In the genomic region with DNA sequence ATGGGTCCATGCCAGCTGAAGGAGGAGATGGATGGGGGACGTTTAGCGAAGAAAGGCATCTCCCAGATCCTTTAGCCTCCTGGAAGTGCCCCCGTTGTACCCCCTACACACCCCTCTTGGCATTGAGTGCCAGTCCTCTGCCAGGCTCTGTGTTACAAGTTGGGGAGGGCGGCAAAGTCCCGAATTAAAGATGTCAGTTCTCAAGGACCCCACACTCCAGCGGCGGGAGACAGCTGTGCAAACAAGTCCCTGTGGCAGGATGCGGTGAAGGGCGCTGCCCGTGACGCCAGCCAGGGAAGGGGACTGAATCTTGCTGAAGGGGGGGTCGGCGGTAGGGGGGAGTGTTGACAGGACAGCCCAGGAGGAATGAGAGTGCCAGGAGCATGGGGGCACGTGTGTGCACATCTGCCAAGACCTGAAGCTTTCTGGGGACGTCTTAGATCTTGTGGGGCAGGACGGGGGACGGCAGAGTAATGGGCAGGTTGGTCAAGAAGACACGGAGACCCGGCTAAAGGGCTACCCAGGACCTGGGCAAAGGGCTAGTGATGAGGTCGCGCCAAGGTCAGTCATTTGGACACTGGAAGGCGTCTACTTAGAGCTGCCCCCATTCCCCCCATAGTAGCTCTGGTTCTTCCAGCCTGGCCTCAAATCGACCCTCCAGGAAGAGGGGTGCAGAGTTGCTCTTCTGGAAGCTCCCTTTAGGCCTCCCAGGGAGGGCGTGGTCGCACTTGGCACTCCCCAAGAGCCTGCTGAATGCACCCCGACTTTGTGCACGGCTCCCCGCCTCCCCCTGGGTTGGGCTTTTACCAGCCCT, we compare ENCODE assay signal across 8 cellular contexts. TPM values are rescaled to one million over a fixed set of nuclear protein-coding genes. Genes with fewer than 3 reads are reported as not detected.
A peak's percentile ranks its signal among the peaks of the same experiment; 100 is the strongest.
DNase-seq lines count a peak whose midpoint lies in the region; ATAC-seq, FAIRE-seq and TF ChIP-seq lines count a peak whose summit lies in the region.

No MANE protein-coding gene starts in this region.

- intact Hi-C loops in activated B cell treated with CpG ODN at 0.5 μM for 24 hours (cut with micrococcal nuclease) = loop anchor here (1.0 to 5.0 kb wide), 17 partner anchors 9 to 882 kb away; partner anchors contain the start of genes ARPC2, BCS1L, CATIP and CNOT9
- intact Hi-C loops in left colon (cut with DNase I, micrococcal nuclease) = loop anchor here in 1 of 2 donors (5.0 kb wide), 1 partner anchor 95 kb away; no protein-coding TSS in a partner anchor

- TF ChIP-seq POLR2A in GM12892 (IDR thresholded peaks at IDR 0.05; ENCODE audit: low read depth, low read length) = no peak

- H3K36me3 Mint-ChIP-seq in activated B cell treated with CpG ODN at 0.5 μM for 24 hours (ENCODE audit: low read depth) = peaks cover 5% of the 10 kb centered on the region
- H3K36me3 Mint-ChIP-seq in chondrocyte (ENCODE audit: low read depth) = no peaks in the 10 kb centered on the region

- H3K27ac Mint-ChIP-seq in activated B cell treated with CpG ODN at 0.5 μM for 24 hours (peak overlapping the region; percentile 96), chondrocyte (ENCODE audit: unreplicated experiment) (peak overlapping the region; percentile 98)

- DNase-seq in GM12892 (ENCODE audit: insufficient read length) (no peak), NCI-H2171 (lab: John Stamatoyannopoulos, UW) (peak; percentile 55), activated B cell treated with CpG ODN at 0.5 μM for 24 hours (no peak), chondrocyte (ENCODE audit: low spot score) (no peak), left colon (peak; percentile 83 to 86), GM13977 (ENCODE audit: low spot score) (no peak)
- DNase-seq in stimulated activated CD4-positive, alpha-beta T cell treated with anti-CD3 and anti-CD28 coated beads, Interleukin-2, amount 100 ng/mL, for 48 hours = peak; percentile 37 to 41

- no peak for ATAC-seq in activated B cell treated with CpG ODN at 0.5 μM for 24 hours (ENCODE audit: low read depth)
- peak; percentile 14 for ATAC-seq in left colon
- no peak for ATAC-seq in HG03432 (IDR thresholded peaks at IDR 0.05; ENCODE audit: unreplicated experiment)

- H3K4me3 Mint-ChIP-seq in activated B cell treated with CpG ODN at 0.5 μM for 24 hours (peak overlapping the region; percentile 92), chondrocyte (ENCODE audit: unreplicated experiment) (peak overlapping the region; percentile 89)

- POLR2A ChIA-PET in activated B cell treated with CpG ODN at 0.5 μM for 24 hours (lab: Charles Lee) = interaction anchor here (0.6 to 2.8 kb wide), 22 partner anchors 8 to 856 kb away, joined by 3 to 16 read pairs (median 5); partner anchors contain the start of genes AAMP, ARPC2, CNPPD1 and PNKD

- CTCF ChIA-PET in activated B cell treated with CpG ODN at 0.5 μM for 24 hours (lab: Charles Lee) = interaction anchor here (0.6 to 2.6 kb wide), 15 partner anchors 12 to 501 kb away, joined by 3 to 20 read pairs (median 5); partner anchors contain the start of genes AAMP, CATIP, PNKD and TMBIM1

- FAIRE-seq in GM12892 (lab: Jason Lieb, UNC) = peak; percentile 58

- TF ChIP-seq CTCF in activated B cell treated with CpG ODN at 0.5 μM for 24 hours (IDR thresholded peaks at IDR 0.05) = no peak
- TF ChIP-seq CTCF in chondrocyte (IDR thresholded peaks at IDR 0.05) = no peak
- TF ChIP-seq CTCF in GM13977 (IDR thresholded peaks at IDR 0.05; ENCODE audit: extremely low read depth, insufficient read depth, missing control alignments) = no peak

- H3K9me3 Mint-ChIP-seq in activated B cell treated with CpG ODN at 0.5 μM for 24 hours (no peaks in the 10 kb centered on the region), chondrocyte (ENCODE audit: low read depth) (no peaks in the 10 kb centered on the region)

- no peaks in the 10 kb centered on the region for H3K27me3 Mint-ChIP-seq in activated B cell treated with CpG ODN at 0.5 μM for 24 hours
- H3K27me3 Mint-ChIP-seq in chondrocyte (ENCODE audit: low read depth) = no peaks in the 10 kb centered on the region

- H3K4me1 Mint-ChIP-seq in activated B cell treated with CpG ODN at 0.5 μM for 24 hours = peaks cover 59% of the 10 kb centered on the region
- H3K4me1 Mint-ChIP-seq in chondrocyte (ENCODE audit: low read depth) = peaks cover 32% of the 10 kb centered on the region

- in situ Hi-C loops in GM13977 (cut with MboI; ENCODE audit: low pct_unique_long_range_greater_than_20kb, low sequenced_read_pairs, unreplicated experiment) = no loop called here

RNA-seq across cellular contexts. Expression of gene CTDSP1, which starts 2.8 kb away (rescaled TPM):
- polyA plus RNA-seq in GM12892 (2012; ENCODE audit: missing spikeins) = 32.1 TPM
- total RNA-seq in activated B cell treated with CpG ODN at 0.5 μM for 24 hours (107 and 118 TPM in 2 replicates), chondrocyte (85.0 to 97.8 TPM (median 95.3 TPM) in 3 replicates), left colon (100 to 1,000 TPM; 153 to 176 TPM)

RNA-seq across cellular contexts. Expression of gene SLC11A1, which starts 14.8 kb away (rescaled TPM):
- polyA plus RNA-seq in GM12892 (2012; ENCODE audit: missing spikeins) = 0.30 TPM
- total RNA-seq in activated B cell treated with CpG ODN at 0.5 μM for 24 hours = 0.89 and 0.93 TPM in 2 replicates
- total RNA-seq in chondrocyte = 0.08 to 0.15 TPM (median 0.10 TPM) in 3 replicates
- total RNA-seq in left colon = 1 to 10 TPM; 1.7 to 2.0 TPM

RNA-seq across cellular contexts. Expression of gene VIL1, which starts 22.0 kb away (rescaled TPM):
- polyA plus RNA-seq in GM12892 (2012; ENCODE audit: missing spikeins) = 0.68 TPM
- total RNA-seq in activated B cell treated with CpG ODN at 0.5 μM for 24 hours = 0.07 TPM in 1 of 2 replicates, not detected in the other
- not detected in 3 replicates for total RNA-seq in chondrocyte
- 100 to 1,000 TPM; 441 to 488 TPM for total RNA-seq in left colon

RNA-seq across cellular contexts. Expression of gene CATIP, which starts 40.2 kb away (rescaled TPM):
- not detected for polyA plus RNA-seq in GM12892 (2012; ENCODE audit: missing spikeins)
- total RNA-seq in activated B cell treated with CpG ODN at 0.5 μM for 24 hours = not detected in 2 replicates
- not detected in 3 replicates for total RNA-seq in chondrocyte
- not detected for total RNA-seq in left colon

Comparison
In these comparisons a context has a peak if more than half of its experiments do, and no peak if none do; other contexts are left out.
1. DNase-seq: peak in NCI-H2171 (single experiment), left colon (2 of 2) and stimulated activated CD4-positive, alpha-beta T cell treated with anti-CD3 and anti-CD28 coated beads, Interleukin-2, amount 100 ng/mL, for 48 hours (2 of 2); none in GM12892 (single experiment), activated B cell treated with CpG ODN at 0.5 μM for 24 hours (single experiment), chondrocyte (single experiment) and GM13977 (single experiment).
2. RNA of gene VIL1, which starts 22.0 kb away (total RNA-seq): 441 to 488 TPM in left colon; 0.07 TPM in activated B cell treated with CpG ODN at 0.5 μM for 24 hours and not detected in chondrocyte; every median in the first group is over 100 times any median in the second.